14 cellular contexts compared by ENCODE assay signal in the genomic region with DNA sequence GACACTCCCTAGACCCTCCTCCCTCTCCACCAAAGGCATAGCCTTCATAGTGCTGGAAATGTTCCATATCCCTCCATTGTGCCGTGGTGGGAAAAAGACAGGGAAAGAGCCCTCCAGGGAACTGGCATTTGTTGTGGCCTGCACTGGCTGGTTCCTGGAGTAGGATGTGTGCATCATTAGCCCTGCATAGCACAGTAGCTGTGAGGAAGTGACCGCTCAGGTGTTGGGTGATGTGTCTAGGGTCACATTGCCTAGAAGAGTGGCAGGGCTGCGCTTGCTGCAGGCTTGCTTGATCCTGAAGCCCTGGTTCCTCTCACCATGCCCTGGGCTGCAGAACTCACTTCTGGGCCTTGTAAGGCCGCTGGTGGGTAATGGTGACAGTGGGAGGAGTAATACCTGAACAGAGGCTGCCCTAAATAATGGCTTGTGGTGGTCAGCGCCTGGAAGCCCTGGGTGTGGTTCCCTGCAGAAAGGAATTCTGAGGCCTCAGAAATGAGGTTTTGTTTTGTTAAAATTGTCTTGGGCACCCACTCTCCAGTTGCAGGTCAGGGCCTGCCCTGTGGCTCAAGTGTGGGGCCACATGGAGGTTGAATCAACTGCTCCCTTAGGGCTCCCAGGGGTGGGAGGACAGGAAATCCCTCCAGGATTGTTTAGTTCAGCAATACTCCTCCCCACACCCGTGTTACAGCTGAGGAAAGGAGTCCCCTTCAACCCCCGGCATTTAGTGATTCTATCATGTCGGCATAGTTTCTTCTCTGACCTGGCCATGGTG.
DNase-seq lines count a peak whose midpoint lies in the region; ATAC-seq, FAIRE-seq and TF ChIP-seq lines count a peak whose summit lies in the region.
"Had no signal": no experiment of that assay in that cellular context is flagged by ENCODE, and none has a peak within 500 bp of the region (broad histone marks: within the 10 kb centered on the region; RNA-seq: fewer than 3 reads in every experiment).

No MANE protein-coding gene starts in this region.

- TF ChIP-seq EP300 in HepG2 (IDR thresholded peaks at IDR 0.05; ENCODE audit: low read depth in 2 of 2, low read length in 2 of 2) (no peak), HepG2 (CRISPR knock-in tag; IDR thresholded peaks at IDR 0.05; ENCODE audit: borderline replicate concordance) (no peak)

- TF ChIP-seq POLR2A in HepG2 (IDR thresholded peaks at IDR 0.05; ENCODE audit: insufficient read depth in 1 of 2, low read depth in 2 of 2, low read length in 2 of 2) (no peak), right lobe of liver (IDR thresholded peaks at IDR 0.05) (no peak)

- H3K79me2 ChIP-seq in HepG2 (ENCODE audit: insufficient read depth, low read length): peaks cover 45% of the 10 kb centered on the region

- ATAC-seq in HepG2: no peak
- no peak for ATAC-seq in right lobe of liver
- ATAC-seq in esophagus mucosa: peak; percentile 53
- ATAC-seq in GM18909 (IDR thresholded peaks at IDR 0.05; ENCODE audit: poor library complexity, unreplicated experiment): no peak
- ATAC-seq in HG02884 (IDR thresholded peaks at IDR 0.05; ENCODE audit: unreplicated experiment): no peak
- no peak for ATAC-seq in GM21528 (IDR thresholded peaks at IDR 0.05; ENCODE audit: low FRiP score, unreplicated experiment)
- ATAC-seq: left lobe of liver had no signal

- no peak for FAIRE-seq in HepG2 (lab: Jason Lieb, UNC)

- no peak overlapping the region for H2AFZ ChIP-seq in HepG2 (ENCODE audit: low read length)

- CTCF ChIA-PET in HepG2 (lab: Yijun Ruan, JAX; ENCODE audit: low intra/inter-chr PET ratio, low total read pairs): no interaction called here

- H3K4me1 ChIP-seq in HepG2 (ENCODE audit: insufficient read depth, low read length): peaks cover 55% of the 10 kb centered on the region
- no peaks in the 10 kb centered on the region for H3K4me1 ChIP-seq in right lobe of liver

- no peak overlapping the region for H3K27ac ChIP-seq in HepG2 (ENCODE audit: extremely low read length, insufficient read depth, low read length)
- no peak overlapping the region for H3K27ac ChIP-seq in right lobe of liver

- DNase-seq in HepG2 (ENCODE audit: low spot score) (no peak), right lobe of liver (no peak), NCI-H69 (lab: John Stamatoyannopoulos, UW) (peak; percentile 41)
- DNase-seq in stimulated activated naive CD4-positive, alpha-beta T cell treated with Interleukin-2 at 50 U/mL for 16 hours (lab: John Stamatoyannopoulos, UW): no peak
- DNase-seq: activated CD4-positive, alpha-beta memory T cell treated with anti-CD3 and anti-CD28 coated beads, Interleukin-2, amount 10 ng/mL, durations not matched to agents 7 days and 5 days; activated gamma-delta T cell treated with Interleukin-2 at 50 U/mL for 16 hours; anterior cingulate cortex; GF-D8; Kasumi-1 had no signal

- no peaks in the 10 kb centered on the region for H4K20me1 ChIP-seq in HepG2 (ENCODE audit: insufficient read depth, low read length)

- WGBS in HepG2 (ENCODE audit: low lambda C conversion rate): 77% methylated on average over 3 of the region's 8 CpGs
- WGBS in right lobe of liver (ENCODE audit: insufficient coverage, low coverage, low lambda C conversion rate, missing lambda C conversion rate): 60% methylated on average over 5 of the region's 8 CpGs

- TF ChIP-seq CTCF in HepG2 (CRISPR knock-in tag; IDR thresholded peaks at IDR 0.05): no peak
- no peak for TF ChIP-seq CTCF in right lobe of liver (IDR thresholded peaks at IDR 0.05)

- in situ Hi-C loops in HepG2 (cut with HindIII; ENCODE audit: extremely low pct_ligation_motif_present, low pct_unique_long_range_greater_than_20kb): no loop called here

- H3K4me3 ChIP-seq in HepG2 (replicated peaks in 1 of 3; ENCODE audit: insufficient read depth in 1 of 3, low read depth in 2 of 3, low read length in 3 of 3) (no peak overlapping the region), right lobe of liver (no peak overlapping the region)

- BruUV-seq in HepG2 (replicated peaks; lab: Mats Ljungman, UMichigan): no TSS peak

- intact Hi-C loops in HepG2 (cut with micrococcal nuclease; ENCODE audit: unreplicated experiment): no loop called here
- intact Hi-C loops in right lobe of liver (cut with DNase I): no loop called here

- H3K4me2 ChIP-seq in HepG2 (ENCODE audit: low read depth, low read length): peak overlapping the region; percentile 28; the same call in 1 of the 2 replicates

- POLR2A ChIA-PET in HepG2 (lab: Yijun Ruan, JAX): interaction anchor here (1.5 to 2.6 kb wide), 4 partner anchors 21 to 34 kb away, joined by 3 to 15 read pairs (median 8); no protein-coding TSS in a partner anchor

- H3K9ac ChIP-seq in HepG2 (ENCODE audit: insufficient read depth, low read depth, low read length): peak overlapping the region; percentile 20; the same call in 1 of the 2 replicates

- H3K36me3 ChIP-seq in HepG2 (replicated peaks in 1 of 2; ENCODE audit: control insufficient read depth in 1 of 2, insufficient read depth in 2 of 2, low read length in 2 of 2): no peaks in the 10 kb centered on the region
- no peaks in the 10 kb centered on the region for H3K36me3 ChIP-seq in right lobe of liver

- no peak for TF ChIP-seq RAD21 in HepG2 (CRISPR knock-in tag; IDR thresholded peaks at IDR 0.05)

- H3K27me3 ChIP-seq in HepG2 (ENCODE audit: control insufficient read depth in 1 of 2, insufficient read depth in 2 of 2, low read length in 2 of 2) (no peaks in the 10 kb centered on the region), right lobe of liver (no peaks in the 10 kb centered on the region)

- H3K9me3 ChIP-seq in HepG2 (ENCODE audit: low read length) (no peaks in the 10 kb centered on the region), right lobe of liver (no peaks in the 10 kb centered on the region)

TF ChIP-seq in HepG2, 621 proteins besides CTCF, POLR2A, EP300 and RAD21:
- TF ChIP-seq MAFK (conservative IDR thresholded peaks at IDR 0.05 in 1 of 2, IDR thresholded peaks at IDR 0.05 in 1 of 2; ENCODE audit: low read length in 2 of 2): peak; percentile 40 to 68; a peak in 3 of 4 replicates
- TF ChIP-seq MAFF (IDR thresholded peaks at IDR 0.05; ENCODE audit: low read depth, low read length): 0 out of 2 replicates have a peak, but pooled peaks have one; percentile 16
- no peak for TF ChIP-seq ATF3 (CRISPR knock-in tag; IDR thresholded peaks at IDR 0.05)
